Comparison of ENCODE assay signal across 1 cellular context in the genomic region with DNA sequence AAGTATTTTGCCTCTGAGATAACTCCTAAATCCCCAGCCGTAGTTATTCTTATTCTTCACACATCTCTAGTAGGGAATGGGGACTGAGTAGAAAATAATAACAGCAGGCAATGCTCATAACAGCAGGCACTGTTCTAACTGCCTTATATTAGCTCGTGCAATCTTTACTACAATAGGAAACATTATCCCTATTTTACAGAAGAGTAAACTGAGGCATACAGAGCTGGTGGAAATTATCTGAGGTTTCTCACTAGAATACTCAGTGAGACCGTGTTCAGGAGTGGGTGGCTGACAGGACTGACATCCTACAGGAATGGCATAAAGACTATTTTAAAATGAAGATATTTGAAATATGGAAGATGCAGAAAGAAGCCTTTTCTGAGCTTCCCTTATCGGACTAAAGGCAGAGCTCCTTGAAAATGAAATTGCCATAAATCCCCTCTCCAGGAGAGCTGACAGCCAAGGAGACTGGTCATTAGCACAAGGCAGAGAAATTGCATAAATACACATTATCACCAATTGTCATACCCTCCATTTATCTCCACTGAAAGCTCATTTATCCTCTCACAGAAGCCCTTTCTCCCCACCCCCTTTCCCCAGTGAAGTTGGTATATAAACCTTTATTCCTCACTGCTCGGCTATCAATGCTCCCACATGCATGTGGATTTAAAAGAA.
TF ChIP-seq lines count a peak whose summit lies in the region.

No MANE protein-coding gene starts in this region.

TF ChIP-seq in K562, 482 proteins besides CTCF, POLR2A, EP300 and RAD21 (continued from another document and continues in another):
- TF ChIP-seq, protein P1, sequence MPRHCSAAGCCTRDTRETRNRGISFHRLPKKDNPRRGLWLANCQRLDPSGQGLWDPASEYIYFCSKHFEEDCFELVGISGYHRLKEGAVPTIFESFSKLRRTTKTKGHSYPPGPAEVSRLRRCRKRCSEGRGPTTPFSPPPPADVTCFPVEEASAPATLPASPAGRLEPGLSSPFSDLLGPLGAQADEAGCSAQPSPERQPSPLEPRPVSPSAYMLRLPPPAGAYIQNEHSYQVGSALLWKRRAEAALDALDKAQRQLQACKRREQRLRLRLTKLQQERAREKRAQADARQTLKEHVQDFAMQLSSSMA (CRISPR knock-in tag; IDR thresholded peaks at IDR 0.05), result no peak
- peak; percentile 90 for TF ChIP-seq CBFA2T2 (conservative IDR thresholded peaks at IDR 0.05)
- TF ChIP-seq, protein P2, sequence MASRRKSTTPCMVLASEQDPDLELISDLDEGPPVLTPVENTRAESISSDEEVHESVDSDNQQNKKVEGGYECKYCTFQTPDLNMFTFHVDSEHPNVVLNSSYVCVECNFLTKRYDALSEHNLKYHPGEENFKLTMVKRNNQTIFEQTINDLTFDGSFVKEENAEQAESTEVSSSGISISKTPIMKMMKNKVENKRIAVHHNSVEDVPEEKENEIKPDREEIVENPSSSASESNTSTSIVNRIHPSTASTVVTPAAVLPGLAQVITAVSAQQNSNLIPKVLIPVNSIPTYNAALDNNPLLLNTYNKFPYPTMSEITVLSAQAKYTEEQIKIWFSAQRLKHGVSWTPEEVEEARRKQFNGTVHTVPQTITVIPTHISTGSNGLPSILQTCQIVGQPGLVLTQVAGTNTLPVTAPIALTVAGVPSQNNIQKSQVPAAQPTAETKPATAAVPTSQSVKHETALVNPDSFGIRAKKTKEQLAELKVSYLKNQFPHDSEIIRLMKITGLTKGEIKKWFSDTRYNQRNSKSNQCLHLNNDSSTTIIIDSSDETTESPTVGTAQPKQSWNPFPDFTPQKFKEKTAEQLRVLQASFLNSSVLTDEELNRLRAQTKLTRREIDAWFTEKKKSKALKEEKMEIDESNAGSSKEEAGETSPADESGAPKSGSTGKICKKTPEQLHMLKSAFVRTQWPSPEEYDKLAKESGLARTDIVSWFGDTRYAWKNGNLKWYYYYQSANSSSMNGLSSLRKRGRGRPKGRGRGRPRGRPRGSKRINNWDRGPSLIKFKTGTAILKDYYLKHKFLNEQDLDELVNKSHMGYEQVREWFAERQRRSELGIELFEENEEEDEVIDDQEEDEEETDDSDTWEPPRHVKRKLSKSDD (conservative IDR thresholded peaks at IDR 0.05; ENCODE audit: low read length), result no peak
- peak; percentile 76; the same call in 1 of the 2 replicates for TF ChIP-seq POLR2AphosphoS5 (IDR thresholded peaks at IDR 0.05; ENCODE audit: control insufficient read depth, insufficient read depth, low read depth, low read length)
- TF ChIP-seq SOX6 (IDR thresholded peaks at IDR 0.05), result peak; percentile 83
- TF ChIP-seq, protein P3, sequence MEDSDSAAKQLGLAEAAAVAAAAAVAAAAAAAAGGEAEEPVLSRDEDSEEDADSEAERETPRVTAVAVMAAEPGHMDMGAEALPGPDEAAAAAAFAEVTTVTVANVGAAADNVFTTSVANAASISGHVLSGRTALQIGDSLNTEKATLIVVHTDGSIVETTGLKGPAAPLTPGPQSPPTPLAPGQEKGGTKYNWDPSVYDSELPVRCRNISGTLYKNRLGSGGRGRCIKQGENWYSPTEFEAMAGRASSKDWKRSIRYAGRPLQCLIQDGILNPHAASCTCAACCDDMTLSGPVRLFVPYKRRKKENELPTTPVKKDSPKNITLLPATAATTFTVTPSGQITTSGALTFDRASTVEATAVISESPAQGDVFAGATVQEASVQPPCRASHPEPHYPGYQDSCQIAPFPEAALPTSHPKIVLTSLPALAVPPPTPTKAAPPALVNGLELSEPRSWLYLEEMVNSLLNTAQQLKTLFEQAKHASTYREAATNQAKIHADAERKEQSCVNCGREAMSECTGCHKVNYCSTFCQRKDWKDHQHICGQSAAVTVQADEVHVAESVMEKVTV (CRISPR knock-in tag; IDR thresholded peaks at IDR 0.05), result peak; percentile 20; the same call in 1 of the 2 replicates
- TF ChIP-seq RCOR1 (IDR thresholded peaks at IDR 0.05; ENCODE audit: borderline replicate concordance in 1 of 2, low read depth in 2 of 2, low read length in 2 of 2), result peak in 1 of 2 experiments; percentile 33; a peak in 1 of 4 replicates
- TF ChIP-seq MBD2 (IDR thresholded peaks at IDR 0.05; ENCODE audit: borderline replicate concordance, low read depth), result peak; percentile 52; the same call in 1 of the 2 replicates
- TF ChIP-seq ZNF140 (CRISPR knock-in tag; IDR thresholded peaks at IDR 0.05), result no peak
- peak; percentile 91 for TF ChIP-seq TCF3 (CRISPR knock-in tag; IDR thresholded peaks at IDR 0.05)
- no peak for TF ChIP-seq SIN3A (IDR thresholded peaks at IDR 0.05; ENCODE audit: borderline replicate concordance in 2 of 2, control insufficient read depth in 1 of 2, low read depth in 2 of 2, low read length in 2 of 2)
- TF ChIP-seq, protein P4, sequence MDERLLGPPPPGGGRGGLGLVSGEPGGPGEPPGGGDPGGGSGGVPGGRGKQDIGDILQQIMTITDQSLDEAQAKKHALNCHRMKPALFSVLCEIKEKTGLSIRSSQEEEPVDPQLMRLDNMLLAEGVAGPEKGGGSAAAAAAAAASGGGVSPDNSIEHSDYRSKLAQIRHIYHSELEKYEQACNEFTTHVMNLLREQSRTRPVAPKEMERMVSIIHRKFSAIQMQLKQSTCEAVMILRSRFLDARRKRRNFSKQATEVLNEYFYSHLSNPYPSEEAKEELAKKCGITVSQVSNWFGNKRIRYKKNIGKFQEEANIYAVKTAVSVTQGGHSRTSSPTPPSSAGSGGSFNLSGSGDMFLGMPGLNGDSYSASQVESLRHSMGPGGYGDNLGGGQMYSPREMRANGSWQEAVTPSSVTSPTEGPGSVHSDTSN (CRISPR knock-in tag; IDR thresholded peaks at IDR 0.05; ENCODE audit: low read depth), result peak; percentile 59; the same call in 1 of the 2 replicates
- TF ChIP-seq, protein P4 (tag; conservative IDR thresholded peaks at IDR 0.05; ENCODE audit: low read depth), result peak; percentile 99
- peak; percentile 24 to 70; a peak in 3 of 4 replicates for TF ChIP-seq TRIM24 (IDR thresholded peaks at IDR 0.05)
- TF ChIP-seq ZNF830 (CRISPR knock-in tag; IDR thresholded peaks at IDR 0.05), result no peak
- no peak for TF ChIP-seq POLR2G (IDR thresholded peaks at IDR 0.05; ENCODE audit: low read depth, low read length)
- peak; percentile 19; the same call in 1 of the 2 replicates for TF ChIP-seq CXXC5 (CRISPR knock-in tag; IDR thresholded peaks at IDR 0.05)
- peak; percentile 71 for TF ChIP-seq CCNT2 (IDR thresholded peaks at IDR 0.05; ENCODE audit: borderline replicate concordance, extremely low read depth, insufficient read length, low read depth, low read length)
- no peak for TF ChIP-seq CREBBP (IDR thresholded peaks at IDR 0.05; ENCODE audit: low read depth, low read length)
- TF ChIP-seq ZNF507 (tag; conservative IDR thresholded peaks at IDR 0.05), result no peak
- peak; percentile 89 for TF ChIP-seq DPF2 (IDR thresholded peaks at IDR 0.05)
- TF ChIP-seq YBX1 (IDR thresholded peaks at IDR 0.05), result no peak
- TF ChIP-seq NONO (IDR thresholded peaks at IDR 0.05; ENCODE audit: low read depth in 2 of 2, low read length in 1 of 2), result no peak
- no peak for TF ChIP-seq BRCA1 (IDR thresholded peaks at IDR 0.05)
- no peak for TF ChIP-seq BRCA1 (CRISPR knock-in tag; IDR thresholded peaks at IDR 0.05)
- peak; percentile 71; the same call in 1 of the 2 replicates for TF ChIP-seq RNF2 (IDR thresholded peaks at IDR 0.05)
- TF ChIP-seq, protein P5, sequence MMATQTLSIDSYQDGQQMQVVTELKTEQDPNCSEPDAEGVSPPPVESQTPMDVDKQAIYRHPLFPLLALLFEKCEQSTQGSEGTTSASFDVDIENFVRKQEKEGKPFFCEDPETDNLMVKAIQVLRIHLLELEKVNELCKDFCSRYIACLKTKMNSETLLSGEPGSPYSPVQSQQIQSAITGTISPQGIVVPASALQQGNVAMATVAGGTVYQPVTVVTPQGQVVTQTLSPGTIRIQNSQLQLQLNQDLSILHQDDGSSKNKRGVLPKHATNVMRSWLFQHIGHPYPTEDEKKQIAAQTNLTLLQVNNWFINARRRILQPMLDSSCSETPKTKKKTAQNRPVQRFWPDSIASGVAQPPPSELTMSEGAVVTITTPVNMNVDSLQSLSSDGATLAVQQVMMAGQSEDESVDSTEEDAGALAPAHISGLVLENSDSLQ (IDR thresholded peaks at IDR 0.05), result peak; percentile 92
- TF ChIP-seq, protein P6, sequence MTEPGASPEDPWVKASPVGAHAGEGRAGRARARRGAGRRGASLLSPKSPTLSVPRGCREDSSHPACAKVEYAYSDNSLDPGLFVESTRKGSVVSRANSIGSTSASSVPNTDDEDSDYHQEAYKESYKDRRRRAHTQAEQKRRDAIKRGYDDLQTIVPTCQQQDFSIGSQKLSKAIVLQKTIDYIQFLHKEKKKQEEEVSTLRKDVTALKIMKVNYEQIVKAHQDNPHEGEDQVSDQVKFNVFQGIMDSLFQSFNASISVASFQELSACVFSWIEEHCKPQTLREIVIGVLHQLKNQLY (CRISPR knock-in tag; conservative IDR thresholded peaks at IDR 0.05), result no peak
- peak; percentile 66 for TF ChIP-seq HDAC3 (IDR thresholded peaks at IDR 0.05; ENCODE audit: borderline replicate concordance, partially characterized antibody)
- TF ChIP-seq, protein P7, sequence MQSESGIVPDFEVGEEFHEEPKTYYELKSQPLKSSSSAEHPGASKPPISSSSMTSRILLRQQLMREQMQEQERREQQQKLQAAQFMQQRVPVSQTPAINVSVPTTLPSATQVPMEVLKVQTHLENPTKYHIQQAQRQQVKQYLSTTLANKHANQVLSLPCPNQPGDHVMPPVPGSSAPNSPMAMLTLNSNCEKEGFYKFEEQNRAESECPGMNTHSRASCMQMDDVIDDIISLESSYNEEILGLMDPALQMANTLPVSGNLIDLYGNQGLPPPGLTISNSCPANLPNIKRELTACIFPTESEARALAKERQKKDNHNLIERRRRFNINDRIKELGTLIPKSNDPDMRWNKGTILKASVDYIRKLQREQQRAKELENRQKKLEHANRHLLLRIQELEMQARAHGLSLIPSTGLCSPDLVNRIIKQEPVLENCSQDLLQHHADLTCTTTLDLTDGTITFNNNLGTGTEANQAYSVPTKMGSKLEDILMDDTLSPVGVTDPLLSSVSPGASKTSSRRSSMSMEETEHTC (IDR thresholded peaks at IDR 0.05), result peak; percentile 28; the same call in 1 of the 2 replicates
- TF ChIP-seq ZNF134 (CRISPR knock-in tag; conservative IDR thresholded peaks at IDR 0.05), result no peak
- peak; percentile 82 for TF ChIP-seq CHD4 (IDR thresholded peaks at IDR 0.05; ENCODE audit: insufficient read depth, insufficient replicate concordance, low read depth, low read length, poor library complexity, severe bottlenecking)
- TF ChIP-seq, protein P8, sequence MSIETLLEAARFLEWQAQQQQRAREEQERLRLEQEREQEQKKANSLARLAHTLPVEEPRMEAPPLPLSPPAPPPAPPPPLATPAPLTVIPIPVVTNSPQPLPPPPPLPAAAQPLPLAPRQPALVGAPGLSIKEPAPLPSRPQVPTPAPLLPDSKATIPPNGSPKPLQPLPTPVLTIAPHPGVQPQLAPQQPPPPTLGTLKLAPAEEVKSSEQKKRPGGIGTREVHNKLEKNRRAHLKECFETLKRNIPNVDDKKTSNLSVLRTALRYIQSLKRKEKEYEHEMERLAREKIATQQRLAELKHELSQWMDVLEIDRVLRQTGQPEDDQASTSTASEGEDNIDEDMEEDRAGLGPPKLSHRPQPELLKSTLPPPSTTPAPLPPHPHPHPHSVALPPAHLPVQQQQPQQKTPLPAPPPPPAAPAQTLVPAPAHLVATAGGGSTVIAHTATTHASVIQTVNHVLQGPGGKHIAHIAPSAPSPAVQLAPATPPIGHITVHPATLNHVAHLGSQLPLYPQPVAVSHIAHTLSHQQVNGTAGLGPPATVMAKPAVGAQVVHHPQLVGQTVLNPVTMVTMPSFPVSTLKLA (conservative IDR thresholded peaks at IDR 0.05), result 0 out of 4 replicates have a peak, but pooled peaks of 1 of the 2 experiments have one; percentile 18
- TF ChIP-seq KLF16 (IDR thresholded peaks at IDR 0.05), result peak; percentile 77
- TF ChIP-seq, protein P9, sequence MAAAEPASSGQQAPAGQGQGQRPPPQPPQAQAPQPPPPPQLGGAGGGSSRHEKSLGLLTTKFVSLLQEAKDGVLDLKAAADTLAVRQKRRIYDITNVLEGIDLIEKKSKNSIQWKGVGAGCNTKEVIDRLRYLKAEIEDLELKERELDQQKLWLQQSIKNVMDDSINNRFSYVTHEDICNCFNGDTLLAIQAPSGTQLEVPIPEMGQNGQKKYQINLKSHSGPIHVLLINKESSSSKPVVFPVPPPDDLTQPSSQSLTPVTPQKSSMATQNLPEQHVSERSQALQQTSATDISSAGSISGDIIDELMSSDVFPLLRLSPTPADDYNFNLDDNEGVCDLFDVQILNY (CRISPR knock-in tag; IDR thresholded peaks at IDR 0.05), result no peak
- no peak for TF ChIP-seq ZFP1 (CRISPR knock-in tag; IDR thresholded peaks at IDR 0.05)
- TF ChIP-seq BCOR (IDR thresholded peaks at IDR 0.05), result peak; percentile 98
- no peak for TF ChIP-seq GABPB2 (CRISPR knock-in tag; conservative IDR thresholded peaks at IDR 0.05)
- TF ChIP-seq, protein P10, sequence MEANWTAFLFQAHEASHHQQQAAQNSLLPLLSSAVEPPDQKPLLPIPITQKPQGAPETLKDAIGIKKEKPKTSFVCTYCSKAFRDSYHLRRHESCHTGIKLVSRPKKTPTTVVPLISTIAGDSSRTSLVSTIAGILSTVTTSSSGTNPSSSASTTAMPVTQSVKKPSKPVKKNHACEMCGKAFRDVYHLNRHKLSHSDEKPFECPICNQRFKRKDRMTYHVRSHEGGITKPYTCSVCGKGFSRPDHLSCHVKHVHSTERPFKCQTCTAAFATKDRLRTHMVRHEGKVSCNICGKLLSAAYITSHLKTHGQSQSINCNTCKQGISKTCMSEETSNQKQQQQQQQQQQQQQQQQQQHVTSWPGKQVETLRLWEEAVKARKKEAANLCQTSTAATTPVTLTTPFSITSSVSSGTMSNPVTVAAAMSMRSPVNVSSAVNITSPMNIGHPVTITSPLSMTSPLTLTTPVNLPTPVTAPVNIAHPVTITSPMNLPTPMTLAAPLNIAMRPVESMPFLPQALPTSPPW (CRISPR knock-in tag; IDR thresholded peaks at IDR 0.05), result peak; percentile 61
- TF ChIP-seq TEAD4 (IDR thresholded peaks at IDR 0.05; ENCODE audit: low read length), result peak; percentile 92
- TF ChIP-seq TEAD4 (CRISPR knock-in tag; IDR thresholded peaks at IDR 0.05; ENCODE audit: borderline replicate concordance), result no peak
- TF ChIP-seq NFIC (IDR thresholded peaks at IDR 0.05), result peak; percentile 79
- TF ChIP-seq, protein P11, sequence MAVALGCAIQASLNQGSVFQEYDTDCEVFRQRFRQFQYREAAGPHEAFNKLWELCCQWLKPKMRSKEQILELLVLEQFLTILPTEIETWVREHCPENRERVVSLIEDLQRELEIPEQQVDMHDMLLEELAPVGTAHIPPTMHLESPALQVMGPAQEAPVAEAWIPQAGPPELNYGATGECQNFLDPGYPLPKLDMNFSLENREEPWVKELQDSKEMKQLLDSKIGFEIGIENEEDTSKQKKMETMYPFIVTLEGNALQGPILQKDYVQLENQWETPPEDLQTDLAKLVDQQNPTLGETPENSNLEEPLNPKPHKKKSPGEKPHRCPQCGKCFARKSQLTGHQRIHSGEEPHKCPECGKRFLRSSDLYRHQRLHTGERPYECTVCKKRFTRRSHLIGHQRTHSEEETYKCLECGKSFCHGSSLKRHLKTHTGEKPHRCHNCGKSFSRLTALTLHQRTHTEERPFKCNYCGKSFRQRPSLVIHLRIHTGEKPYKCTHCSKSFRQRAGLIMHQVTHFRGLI (CRISPR knock-in tag; IDR thresholded peaks at IDR 0.05), result no peak
- TF ChIP-seq FOXM1 (IDR thresholded peaks at IDR 0.05; ENCODE audit: low read depth), result peak; percentile 66
- TF ChIP-seq FOXM1 (CRISPR knock-in tag; IDR thresholded peaks at IDR 0.05; ENCODE audit: low read depth), result no peak
